1 cellular context compared by ENCODE assay signal in genomic region chr21:31781737-31782136, GRCh38.
TF ChIP-seq lines count a peak whose summit lies in the region.

No MANE protein-coding gene starts in this region.

TF ChIP-seq in K562, 482 proteins besides CTCF, POLR2A, EP300 and RAD21 (continued from another document):
- TF ChIP-seq ZMIZ1 (IDR thresholded peaks at IDR 0.05; ENCODE audit: low read depth in 2 of 2, low read length in 2 of 2) (no peak), BACH1 (tag; IDR thresholded peaks at IDR 0.05) (no peak), NFIC (IDR thresholded peaks at IDR 0.05) (peak; percentile 87), ZSCAN32 (CRISPR knock-in tag; IDR thresholded peaks at IDR 0.05) (no peak)
